ENCODE assay signal across 27 cellular contexts in genomic region chr2:4873328-4873727, GRCh38.
"Had no signal": no experiment of that assay in that cellular context is flagged by ENCODE, and none has a peak within 500 bp of the region (broad histone marks: within the 10 kb centered on the region; RNA-seq: fewer than 3 reads in every experiment).

No MANE protein-coding gene starts in this region.

- DNase-seq: heart right ventricle; islet precursor cell; left ventricle myocardium inferior; naive thymus-derived CD8-positive, alpha-beta T cell; occipital lobe; right cardiac atrium; stimulated activated CD4-positive, alpha-beta T cell treated with anti-CD3 and anti-CD28 coated beads, Interleukin-12 subunit alpha, Interleukin-12 subunit beta, amount 100 ng/mL, for 4 hours; stimulated activated CD4-positive, alpha-beta T cell treated with anti-CD3 and anti-CD28 coated beads, Interleukin-15, amount 100 ng/mL, for 24 hours; stimulated activated CD4-positive, alpha-beta T cell treated with anti-CD3 and anti-CD28 coated beads, Interleukin-2, amount 100 ng/mL, for 24 hours; stimulated activated CD4-positive, alpha-beta T cell treated with anti-CD3 and anti-CD28 coated beads, Interleukin-4, amount 100 ng/mL, for 1 hour; stimulated activated naive B cell treated with anti-CD40 and anti-IgM and Interleukin-4, amounts not matched to agents 10 μg/mL and 1 μg/mL and 100 μg/mL, for 72 hours; stimulated activated naive CD8-positive, alpha-beta T cell treated with anti-CD3 and anti-CD28 coated beads, Interleukin-15, Interleukin-2, amounts not matched to agents 100 U/mL and 50 U/mL, for 24 hours; stomach; testis; tibial artery; trophoblast cell; upper lobe of right lung; uterus had no signal

- H3K27me3 Mint-ChIP-seq: memory B cell; naive thymus-derived CD8-positive, alpha-beta T cell; stimulated activated naive B cell treated with anti-CD40 and anti-IgM and Interleukin-4, amounts not matched to agents 10 μg/mL and 1 μg/mL and 100 μg/mL, for 72 hours had no signal

- H3K27me3 ChIP-seq: heart right ventricle, hepatocyte, neural progenitor cell, neutrophil, stomach, testis, tibial artery, upper lobe of right lung, uterus had no signal

- H3K27ac ChIP-seq: heart right ventricle, hepatocyte, left ventricle myocardium inferior, neural progenitor cell, neutrophil, parathyroid adenoma, skin epidermis, stomach, testis, tibial artery, upper lobe of right lung, uterus had no signal

- ATAC-seq: heart right ventricle; naive thymus-derived CD8-positive, alpha-beta T cell; right cardiac atrium; sciatic nerve; stimulated activated naive B cell treated with anti-CD40 and anti-IgM and Interleukin-4, amounts not matched to agents 10 μg/mL and 1 μg/mL and 100 μg/mL, for 72 hours; stimulated activated naive CD8-positive, alpha-beta T cell treated with anti-CD3 and anti-CD28 coated beads, Interleukin-15, Interleukin-2, amounts not matched to agents 100 U/mL and 50 U/mL, for 24 hours; upper lobe of right lung had no signal

- H3K4me3 Mint-ChIP-seq: memory B cell; naive thymus-derived CD8-positive, alpha-beta T cell; nephron; neural progenitor cell; stimulated activated naive B cell treated with anti-CD40 and anti-IgM and Interleukin-4, amounts not matched to agents 10 μg/mL and 1 μg/mL and 100 μg/mL, for 72 hours had no signal

- H3K4me3 ChIP-seq: heart right ventricle, hepatocyte, left ventricle myocardium inferior, lung, neural progenitor cell, skin epidermis, stomach, testis, tibial artery, upper lobe of right lung, uterus had no signal

- H3K4me1 Mint-ChIP-seq: memory B cell; naive thymus-derived CD8-positive, alpha-beta T cell; stimulated activated naive B cell treated with anti-CD40 and anti-IgM and Interleukin-4, amounts not matched to agents 10 μg/mL and 1 μg/mL and 100 μg/mL, for 72 hours had no signal

- H3K9me3 ChIP-seq: heart right ventricle, left ventricle myocardium inferior, neutrophil, testis, tibial artery, upper lobe of right lung, uterus had no signal

- H3K36me3 ChIP-seq: heart right ventricle, left ventricle myocardium inferior, neural progenitor cell, neutrophil, stomach, tibial artery, upper lobe of right lung, uterus had no signal

- H3K36me3 Mint-ChIP-seq: memory B cell; naive thymus-derived CD8-positive, alpha-beta T cell; neural progenitor cell; stimulated activated naive B cell treated with anti-CD40 and anti-IgM and Interleukin-4, amounts not matched to agents 10 μg/mL and 1 μg/mL and 100 μg/mL, for 72 hours had no signal

- H3K9me3 Mint-ChIP-seq: nephron had no signal

- H3K9ac ChIP-seq: neural progenitor cell, parathyroid adenoma had no signal

- H3K4me2 ChIP-seq: hepatocyte, neural progenitor cell had no signal

- H3K27ac Mint-ChIP-seq: memory B cell; naive thymus-derived CD8-positive, alpha-beta T cell; stimulated activated naive B cell treated with anti-CD40 and anti-IgM and Interleukin-4, amounts not matched to agents 10 μg/mL and 1 μg/mL and 100 μg/mL, for 72 hours had no signal

- H3K4me1 ChIP-seq: heart right ventricle, left ventricle myocardium inferior, neural progenitor cell, parathyroid adenoma, stomach, testis, tibial artery, upper lobe of right lung, uterus had no signal

- H2AFZ ChIP-seq: hepatocyte, neural progenitor cell, parathyroid adenoma had no signal

- H3K79me2 ChIP-seq: hepatocyte, parathyroid adenoma had no signal
